In the genomic region with DNA sequence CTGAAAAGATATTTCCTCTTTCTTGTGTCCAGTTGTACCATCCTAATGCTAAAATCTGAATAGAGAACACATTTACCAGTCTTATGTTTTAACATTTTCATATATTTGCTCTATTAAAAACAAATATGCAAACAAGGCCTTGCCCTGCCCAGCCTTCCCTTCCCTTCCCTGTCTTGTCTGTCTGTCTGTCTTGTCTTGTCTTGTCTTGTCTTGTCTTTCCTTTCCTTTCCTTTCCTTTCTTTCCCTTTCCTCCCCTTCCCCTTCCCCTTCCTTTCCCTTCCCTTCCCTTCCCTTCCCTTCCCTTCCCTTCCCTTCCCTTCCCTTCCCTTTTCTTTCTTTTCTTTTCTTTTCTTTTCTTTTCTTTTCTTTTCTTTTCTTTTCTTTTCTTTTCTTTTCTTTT, we compare ENCODE assay signal across 11 cellular contexts.
"Had no signal": no experiment of that assay in that cellular context is flagged by ENCODE, and none has a peak within 500 bp of the region (broad histone marks: within the 10 kb centered on the region; RNA-seq: fewer than 3 reads in every experiment).

No MANE protein-coding gene starts in this region.

- FAIRE-seq: H1, H54 had no signal

- H3K9me3 ChIP-seq: HAP-1 had no signal

- DNase-seq: GM23248, GOT3, H7, H9, HCEC 1CT, HFFc6 had no signal

- ATAC-seq: GM23338, HCT116 had no signal

- H3K4me2 ChIP-seq: GM23338 had no signal

- H3K4me1 ChIP-seq: HAP-1 had no signal

- H3K27ac ChIP-seq: GM23248 had no signal

- H3K9ac ChIP-seq: GM23248 had no signal

- H3K36me3 ChIP-seq: HAP-1 had no signal

- H3K4me3 ChIP-seq: GM23248, GM23338, HAP-1 had no signal

- H2AFZ ChIP-seq: GM23248, GM23338 had no signal
